Comparison of ENCODE assay signal across 20 cellular contexts in genomic region chr6:358847-359246, GRCh38. TPM values are rescaled to one million over a fixed set of nuclear protein-coding genes. Genes with fewer than 3 reads are reported as not detected.
DNase-seq lines count a peak whose midpoint lies in the region; ATAC-seq and TF ChIP-seq lines count a peak whose summit lies in the region.
"Had no signal": no experiment of that assay in that cellular context is flagged by ENCODE, and none has a peak within 500 bp of the region (broad histone marks: within the 10 kb centered on the region; RNA-seq: fewer than 3 reads in every experiment).

No MANE protein-coding gene starts in this region.

- H3K27me3 ChIP-seq in right atrium auricular region (no peaks in the 10 kb centered on the region), neural progenitor cell (no peaks in the 10 kb centered on the region)

- H3K9me3 ChIP-seq in right atrium auricular region (peaks cover 0 to 7% of the 10 kb centered on the region in 2 donors), neural progenitor cell (ENCODE audit: low read depth) (peaks cover 14% of the 10 kb centered on the region)

- H3K4me3 ChIP-seq in right atrium auricular region, result no peak overlapping the region
- no peak overlapping the region for H3K4me3 ChIP-seq in neural progenitor cell
- H3K4me3 ChIP-seq: HAP-1 had no signal

- H3K36me3 Mint-ChIP-seq in dendritic cell treated with granulocyte-macrophage colony-stimulating factor and Interleukin-4, amounts not matched to agents 40 ng/mL and 50 ng/mL, for 4 days (ENCODE audit: low read depth), result peaks cover 25% of the 10 kb centered on the region
- peaks cover 2% of the 10 kb centered on the region for H3K36me3 Mint-ChIP-seq in neural progenitor cell

- H3K27ac ChIP-seq in right atrium auricular region (no peak overlapping the region), neural progenitor cell (no peak overlapping the region)
- H3K27ac ChIP-seq: 22Rv1, RWPE1 had no signal

- H3K27ac Mint-ChIP-seq in dendritic cell treated with granulocyte-macrophage colony-stimulating factor and Interleukin-4, amounts not matched to agents 40 ng/mL and 50 ng/mL, for 4 days, result peak overlapping the region; percentile 86
- peak overlapping the region; percentile 87 for H3K27ac Mint-ChIP-seq in neural progenitor cell

- no peaks in the 10 kb centered on the region for H3K36me3 ChIP-seq in right atrium auricular region
- H3K36me3 ChIP-seq in neural progenitor cell, result no peaks in the 10 kb centered on the region
- H3K36me3 ChIP-seq: HAP-1 had no signal

- H2AFZ ChIP-seq in neural progenitor cell (replicated peaks), result no peak overlapping the region

- no peak for ATAC-seq in Right ventricle myocardium inferior
- ATAC-seq in HG03442 (IDR thresholded peaks at IDR 0.05; ENCODE audit: unreplicated experiment), result no peak
- no peak for ATAC-seq in esophagus mucosa
- ATAC-seq: PC-3 had no signal

- TF ChIP-seq CTCF in right atrium auricular region (IDR thresholded peaks at IDR 0.05), result no peak
- no peak for TF ChIP-seq CTCF in neural progenitor cell (IDR thresholded peaks at IDR 0.05)

- DNase-seq in Right ventricle myocardium inferior (ENCODE audit: missing footprints) (peak; percentile 66), right atrium auricular region (ENCODE audit: low spot score) (no peak), neural progenitor cell (ENCODE audit: low spot score) (no peak), RPMI8226 (no peak), NCI-H1694 treated with DMSO at 0.1 percent for 48 hours (lab: John Stamatoyannopoulos, UW) (no peak)
- DNase-seq: COR-L47, DMS 273 treated with DMSO at 0.1 percent for 48 hours, DND-41, Kasumi-1, MM.1S, NCI-H1105, NCI-H748 treated with DMSO at 0.1 percent for 48 hours, PC-3 had no signal

- H3F3A ChIP-seq in neural progenitor cell (ENCODE audit: low read depth), result no peaks in the 10 kb centered on the region

- H3K4me2 ChIP-seq in neural progenitor cell, result no peak overlapping the region

- no peaks in the 10 kb centered on the region for H4K20me1 ChIP-seq in neural progenitor cell (ENCODE audit: low read depth)

- peaks cover 16% of the 10 kb centered on the region for H3K9me3 Mint-ChIP-seq in dendritic cell treated with granulocyte-macrophage colony-stimulating factor and Interleukin-4, amounts not matched to agents 40 ng/mL and 50 ng/mL, for 4 days
- H3K9me3 Mint-ChIP-seq in neural progenitor cell, result peaks cover 73% of the 10 kb centered on the region

- H3K4me1 ChIP-seq in right atrium auricular region (no peaks in the 10 kb centered on the region), neural progenitor cell (peaks cover 8% of the 10 kb centered on the region)
- H3K4me1 ChIP-seq: HAP-1 had no signal

- peaks cover 9% of the 10 kb centered on the region for H3K27me3 Mint-ChIP-seq in dendritic cell treated with granulocyte-macrophage colony-stimulating factor and Interleukin-4, amounts not matched to agents 40 ng/mL and 50 ng/mL, for 4 days
- H3K27me3 Mint-ChIP-seq in neural progenitor cell (ENCODE audit: insufficient read depth, low read depth), result peaks cover 4% of the 10 kb centered on the region

- no peaks in the 10 kb centered on the region for H3K79me2 ChIP-seq in neural progenitor cell (ENCODE audit: low read depth)

- no peak overlapping the region for H3K4me3 Mint-ChIP-seq in dendritic cell treated with granulocyte-macrophage colony-stimulating factor and Interleukin-4, amounts not matched to agents 40 ng/mL and 50 ng/mL, for 4 days
- no peak overlapping the region for H3K4me3 Mint-ChIP-seq in neural progenitor cell

- H3K4me1 Mint-ChIP-seq in dendritic cell treated with granulocyte-macrophage colony-stimulating factor and Interleukin-4, amounts not matched to agents 40 ng/mL and 50 ng/mL, for 4 days (ENCODE audit: low read depth), result peaks cover 78% of the 10 kb centered on the region
- H3K4me1 Mint-ChIP-seq in neural progenitor cell, result peaks cover 12% of the 10 kb centered on the region

- no peak overlapping the region for H3K9ac ChIP-seq in neural progenitor cell

- intact Hi-C loops in Right ventricle myocardium inferior (cut with DNase I), result no loop called here
- intact Hi-C loops in dendritic cell treated with granulocyte-macrophage colony-stimulating factor and Interleukin-4, amounts not matched to agents 40 ng/mL and 50 ng/mL, for 4 days (cut with micrococcal nuclease), result loop anchor here (2.0 to 5.0 kb wide), 2 partner anchors 18 to 33 kb away; partner anchors contain the start of gene IRF4

RNA-seq across cellular contexts. Expression of gene IRF4, which starts 32.7 kb away (rescaled TPM):
- 0.68 TPM for total RNA-seq in Right ventricle myocardium inferior
- total RNA-seq in right atrium auricular region, result 1 to 10 TPM in 1 of 2 donors, under 1 TPM in 1; 0.15 to 1.1 TPM
- 0.11 and 0.53 TPM in 2 replicates for total RNA-seq in neural progenitor cell (ENCODE audit: low replicate concordance)
- total RNA-seq in esophagus mucosa, result 1.1 TPM
- total RNA-seq: G401 had no signal
